In the genomic region with DNA sequence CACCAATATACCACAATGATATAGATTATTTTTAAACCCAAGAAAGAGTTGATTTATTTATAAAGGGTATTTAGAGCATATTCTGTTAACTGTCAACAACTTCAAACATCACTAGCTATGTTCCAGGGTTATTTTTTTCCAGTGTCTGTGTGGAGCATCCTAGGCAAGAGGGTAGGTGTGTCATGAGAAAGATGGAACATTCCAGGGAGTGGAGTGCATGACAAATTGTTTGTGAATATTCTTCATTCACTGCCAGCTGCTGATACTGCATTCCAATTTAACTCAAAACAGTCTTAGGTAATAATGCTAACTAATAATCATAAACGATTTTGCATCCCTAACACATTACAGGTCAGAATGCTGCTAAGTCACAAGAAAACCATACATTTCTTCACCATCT, we compare ENCODE assay signal across 18 cellular contexts.
A peak's percentile ranks its signal among the peaks of the same experiment; 100 is the strongest.
DNase-seq lines count a peak whose midpoint lies in the region; ATAC-seq and TF ChIP-seq lines count a peak whose summit lies in the region.
"Had no signal": no experiment of that assay in that cellular context is flagged by ENCODE, and none has a peak within 500 bp of the region (broad histone marks: within the 10 kb centered on the region; RNA-seq: fewer than 3 reads in every experiment).

No MANE protein-coding gene starts in this region.

- H3K27me3 ChIP-seq in breast epithelium, result no peaks in the 10 kb centered on the region
- H3K27me3 ChIP-seq in CD4-positive, alpha-beta memory T cell (ENCODE audit: insufficient read depth, low read length), result no peaks in the 10 kb centered on the region
- H3K27me3 ChIP-seq: BLaER1 treated with 17β-estradiol and CSF1 and Interleukin-3, amounts not matched to agents 10 nM and 100 nM had no signal

- H3K4me1 Mint-ChIP-seq in MCF 10A (ENCODE audit: insufficient read depth, unreplicated experiment), result peaks cover 11% of the 10 kb centered on the region
- peaks cover 0 to 2% (median 0%) of the 10 kb centered on the region in 4 donors for H3K4me1 Mint-ChIP-seq in CD4-positive, alpha-beta memory T cell

- H3K36me3 ChIP-seq in breast epithelium, result no peaks in the 10 kb centered on the region
- H3K36me3 ChIP-seq in CD4-positive, alpha-beta memory T cell (ENCODE audit: insufficient read depth, low read length), result no peaks in the 10 kb centered on the region
- H3K36me3 ChIP-seq: BLaER1 treated with 17β-estradiol and CSF1 and Interleukin-3, amounts not matched to agents 10 nM and 100 nM had no signal

- CTCF ChIA-PET in MCF 10A (lab: Yijun Ruan, JAX), result interaction anchor here (0.6 to 2.3 kb wide), 5 partner anchors 92 to 166 kb away, joined by 3 to 8 read pairs (median 3); no protein-coding TSS in a partner anchor
- CTCF ChIA-PET in CD4-positive, alpha-beta memory T cell (lab: Charles Lee; ENCODE audit: partially characterized antibody), result no interaction called here

- TF ChIP-seq POLR2A in breast epithelium (IDR thresholded peaks at IDR 0.05), result no peak

- H3K4me1 ChIP-seq in breast epithelium, result no peaks in the 10 kb centered on the region
- no peaks in the 10 kb centered on the region for H3K4me1 ChIP-seq in CD4-positive, alpha-beta memory T cell (ENCODE audit: insufficient read depth, low read length)

- intact Hi-C loops in MCF 10A (cut with micrococcal nuclease), result loop anchor here (1.0 kb wide), 1 partner anchor 12 kb away; no protein-coding TSS in a partner anchor
- intact Hi-C loops in breast epithelium (cut with DNase I; ENCODE audit: low total_unique reads), result no loop called here
- intact Hi-C loops in CD4-positive, alpha-beta memory T cell (cut with micrococcal nuclease), result no loop called here

- no peak overlapping the region for H3K4me3 Mint-ChIP-seq in MCF 10A (ENCODE audit: unreplicated experiment)
- H3K4me3 Mint-ChIP-seq in CD4-positive, alpha-beta memory T cell, result no peak overlapping the region
- H3K4me3 Mint-ChIP-seq: CD4-positive, CD25-positive, alpha-beta regulatory T cell; HFFc6 had no signal

- no peak overlapping the region for H3K27ac ChIP-seq in breast epithelium
- no peak overlapping the region for H3K27ac ChIP-seq in CD4-positive, alpha-beta memory T cell (ENCODE audit: low read depth, low read length)
- H3K27ac ChIP-seq: 22Rv1; BLaER1 treated with 17β-estradiol and CSF1 and Interleukin-3, amounts not matched to agents 10 nM and 100 nM had no signal

- BruUV-seq in MCF 10A (replicated peaks; lab: Mats Ljungman, UMichigan), result no TSS peak

- H3K9me3 Mint-ChIP-seq in MCF 10A (ENCODE audit: unreplicated experiment), result no peaks in the 10 kb centered on the region
- no peaks in the 10 kb centered on the region for H3K9me3 Mint-ChIP-seq in CD4-positive, alpha-beta memory T cell

- H3K27ac Mint-ChIP-seq in MCF 10A (ENCODE audit: low read depth, unreplicated experiment), result peak overlapping the region; percentile 61
- H3K27ac Mint-ChIP-seq in CD4-positive, alpha-beta memory T cell, result no peak overlapping the region
- H3K27ac Mint-ChIP-seq: CD4-positive, CD25-positive, alpha-beta regulatory T cell; HFFc6 had no signal

- no peaks in the 10 kb centered on the region for H3K36me3 Mint-ChIP-seq in MCF 10A (ENCODE audit: insufficient read depth, unreplicated experiment)
- H3K36me3 Mint-ChIP-seq in CD4-positive, alpha-beta memory T cell, result no peaks in the 10 kb centered on the region
- H3K36me3 Mint-ChIP-seq: CD4-positive, CD25-positive, alpha-beta regulatory T cell had no signal

- no peak overlapping the region for H3K4me3 ChIP-seq in breast epithelium
- H3K4me3 ChIP-seq in CD4-positive, alpha-beta memory T cell (ENCODE audit: low read length in 2 of 2), result no peak overlapping the region
- H3K4me3 ChIP-seq: BLaER1 treated with 17β-estradiol and CSF1 and Interleukin-3, amounts not matched to agents 10 nM and 100 nM had no signal

- TF ChIP-seq CTCF in MCF 10A (IDR thresholded peaks at IDR 0.05; ENCODE audit: unreplicated experiment) (no peak), breast epithelium (IDR thresholded peaks at IDR 0.05) (no peak)

- ATAC-seq in esophagus mucosa (peak; percentile 73), GM19397 (IDR thresholded peaks at IDR 0.05; ENCODE audit: unreplicated experiment) (no peak), GM19395 (IDR thresholded peaks at IDR 0.05; ENCODE audit: unreplicated experiment) (no peak)
- ATAC-seq: HepG2 had no signal

- no peak for DNase-seq in MCF 10A (ENCODE audit: unreplicated experiment)
- DNase-seq in breast epithelium (ENCODE audit: low spot score in 2 of 2), result no peak
- peak; percentile 15 for DNase-seq in kidney tubule cell (ENCODE audit: low spot score)
- no peak for DNase-seq in activated CD8-positive, alpha-beta memory T cell treated with anti-CD3 and anti-CD28 coated beads, Interleukin-2, amount 50 U/mL, for 4 hours
- no peak for DNase-seq in CD4-positive, alpha-beta memory T cell
- DNase-seq: AML-193; Calu3; CD4-positive, CD25-positive, alpha-beta regulatory T cell; DMS 273 treated with DMSO at 0.1 percent for 48 hours; DMS79; HCEC 1CT; HFFc6 had no signal

- no peaks in the 10 kb centered on the region for H3K27me3 Mint-ChIP-seq in MCF 10A (ENCODE audit: insufficient read depth, unreplicated experiment)
- peaks cover 0 to 2% of the 10 kb centered on the region in 2 donors for H3K27me3 Mint-ChIP-seq in CD4-positive, alpha-beta memory T cell

- H3K9me3 ChIP-seq in breast epithelium, result no peaks in the 10 kb centered on the region
- no peaks in the 10 kb centered on the region for H3K9me3 ChIP-seq in CD4-positive, alpha-beta memory T cell (ENCODE audit: control insufficient read depth in 1 of 2, low read length in 2 of 2)
- H3K9me3 ChIP-seq: BLaER1 treated with 17β-estradiol and CSF1 and Interleukin-3, amounts not matched to agents 10 nM and 100 nM had no signal

- POLR2A ChIA-PET in MCF 10A (lab: Yijun Ruan, JAX), result interaction anchor here (0.6 to 4.6 kb wide), 12 partner anchors 13 to 750 kb away, joined by 3 to 62 read pairs (median 4); a partner anchor contains a TSS
- POLR2A ChIA-PET in CD4-positive, alpha-beta memory T cell (lab: Charles Lee; ENCODE audit: partially characterized antibody), result no interaction called here
